In the genomic region with DNA sequence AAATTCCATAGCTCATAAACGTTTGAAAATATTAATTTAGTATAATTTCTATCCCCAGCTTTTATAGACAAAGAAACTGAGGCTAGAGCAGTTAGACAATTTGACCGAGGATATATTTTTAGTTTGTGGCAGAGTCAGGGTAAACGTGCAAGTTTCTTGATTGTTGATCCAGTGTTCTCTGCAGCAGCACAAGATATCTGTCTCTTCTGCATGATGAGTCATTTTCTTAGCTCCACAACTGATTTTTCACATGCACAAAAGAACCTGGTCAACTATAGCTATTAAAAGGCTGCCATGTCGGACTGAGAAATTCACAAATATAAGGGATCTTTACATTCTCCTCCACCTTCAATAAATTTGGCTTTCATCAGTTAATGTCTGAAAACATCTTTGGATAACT, we compare ENCODE assay signal across 1 cellular context.
TF ChIP-seq lines count a peak whose summit lies in the region.

No MANE protein-coding gene starts in this region.

TF ChIP-seq in SK-N-SH, 30 proteins besides CTCF, POLR2A, EP300 and RAD21 (continued from another document):
- TF ChIP-seq, protein P1, sequence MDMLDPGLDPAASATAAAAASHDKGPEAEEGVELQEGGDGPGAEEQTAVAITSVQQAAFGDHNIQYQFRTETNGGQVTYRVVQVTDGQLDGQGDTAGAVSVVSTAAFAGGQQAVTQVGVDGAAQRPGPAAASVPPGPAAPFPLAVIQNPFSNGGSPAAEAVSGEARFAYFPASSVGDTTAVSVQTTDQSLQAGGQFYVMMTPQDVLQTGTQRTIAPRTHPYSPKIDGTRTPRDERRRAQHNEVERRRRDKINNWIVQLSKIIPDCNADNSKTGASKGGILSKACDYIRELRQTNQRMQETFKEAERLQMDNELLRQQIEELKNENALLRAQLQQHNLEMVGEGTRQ (IDR thresholded peaks at IDR 0.05; ENCODE audit: borderline replicate concordance, low read depth, low read length), result no peak
- no peak for TF ChIP-seq RXRA (IDR thresholded peaks at IDR 0.05; ENCODE audit: borderline replicate concordance, low read depth)
- TF ChIP-seq, protein P2, sequence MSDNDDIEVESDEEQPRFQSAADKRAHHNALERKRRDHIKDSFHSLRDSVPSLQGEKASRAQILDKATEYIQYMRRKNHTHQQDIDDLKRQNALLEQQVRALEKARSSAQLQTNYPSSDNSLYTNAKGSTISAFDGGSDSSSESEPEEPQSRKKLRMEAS (IDR thresholded peaks at IDR 0.05; ENCODE audit: low read depth), result no peak
- no peak for TF ChIP-seq CHD2 (IDR thresholded peaks at IDR 0.05; ENCODE audit: low read length, partially characterized antibody)
- peak; percentile 46 for TF ChIP-seq JUND (IDR thresholded peaks at IDR 0.05)
- no peak for TF ChIP-seq NFIC (IDR thresholded peaks at IDR 0.05; ENCODE audit: borderline replicate concordance)
- peak; percentile 54; the same call in 1 of the 2 replicates for TF ChIP-seq FOSL2 (IDR thresholded peaks at IDR 0.05; ENCODE audit: borderline replicate concordance, low read depth)
- TF ChIP-seq, protein P3, sequence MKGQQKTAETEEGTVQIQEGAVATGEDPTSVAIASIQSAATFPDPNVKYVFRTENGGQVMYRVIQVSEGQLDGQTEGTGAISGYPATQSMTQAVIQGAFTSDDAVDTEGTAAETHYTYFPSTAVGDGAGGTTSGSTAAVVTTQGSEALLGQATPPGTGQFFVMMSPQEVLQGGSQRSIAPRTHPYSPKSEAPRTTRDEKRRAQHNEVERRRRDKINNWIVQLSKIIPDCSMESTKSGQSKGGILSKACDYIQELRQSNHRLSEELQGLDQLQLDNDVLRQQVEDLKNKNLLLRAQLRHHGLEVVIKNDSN (IDR thresholded peaks at IDR 0.05; ENCODE audit: borderline replicate concordance, low read depth), result no peak
- no peak for TF ChIP-seq SMC3 (IDR thresholded peaks at IDR 0.05; ENCODE audit: low read depth, low read length)
- no peak for TF ChIP-seq ELF1 (IDR thresholded peaks at IDR 0.05)
- no peak for TF ChIP-seq MEF2A (IDR thresholded peaks at IDR 0.05; ENCODE audit: borderline replicate concordance, low read depth)
TF ChIP-seq in SK-N-SH: peak in this region for 3.
